ENCODE assay signal across 2 cellular contexts in the genomic region with DNA sequence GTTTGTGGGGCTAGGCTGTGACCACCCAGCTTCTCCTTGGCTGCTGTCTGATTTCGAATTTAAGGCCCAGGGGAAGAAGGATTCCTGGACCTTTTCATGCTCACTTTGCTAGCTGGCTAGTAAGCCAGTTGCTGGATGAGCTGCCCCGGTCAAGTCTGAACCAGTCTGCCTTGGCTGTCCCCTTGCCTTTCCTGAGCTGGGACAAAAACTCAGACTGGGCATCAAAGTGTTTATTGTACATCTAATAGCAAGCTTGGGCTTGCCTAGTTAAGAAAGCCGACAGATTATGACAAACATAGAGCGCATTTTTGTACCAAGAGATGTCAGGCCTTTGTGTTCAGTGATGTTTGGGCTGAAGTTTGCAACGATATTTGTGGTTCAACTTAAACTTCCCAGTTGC.
TF ChIP-seq lines count a peak whose summit lies in the region.

No MANE protein-coding gene starts in this region.

TF ChIP-seq in A549, 52 proteins besides CTCF, POLR2A, EP300 and RAD21:
- TF ChIP-seq JUN (IDR thresholded peaks at IDR 0.05) (no peak), SREBF2 (IDR thresholded peaks at IDR 0.05) (no peak), ZSCAN20 (CRISPR knock-in tag; IDR thresholded peaks at IDR 0.05) (no peak), FOSL2 (IDR thresholded peaks at IDR 0.05) (no peak), FOSL2 (CRISPR knock-in tag; IDR thresholded peaks at IDR 0.05) (no peak), PBX3 (IDR thresholded peaks at IDR 0.05) (no peak), E2F6 (IDR thresholded peaks at IDR 0.05; ENCODE audit: borderline replicate concordance, low read depth) (no peak), RNF2 (IDR thresholded peaks at IDR 0.05; ENCODE audit: borderline replicate concordance, low read depth) (no peak), JUNB (IDR thresholded peaks at IDR 0.05) (no peak), BHLHE40 (IDR thresholded peaks at IDR 0.05; ENCODE audit: low read depth, low read length) (no peak), NR3C1 (IDR thresholded peaks at IDR 0.05) (no peak), MAZ (IDR thresholded peaks at IDR 0.05; ENCODE audit: borderline replicate concordance, low read depth, low read length) (no peak), ZC3H11A (IDR thresholded peaks at IDR 0.05) (no peak), FOSB (CRISPR knock-in tag; IDR thresholded peaks at IDR 0.05) (no peak), MAFK (IDR thresholded peaks at IDR 0.05; ENCODE audit: partially characterized antibody) (no peak), HDAC2 (IDR thresholded peaks at IDR 0.05) (no peak)
- TF ChIP-seq, protein P1, sequence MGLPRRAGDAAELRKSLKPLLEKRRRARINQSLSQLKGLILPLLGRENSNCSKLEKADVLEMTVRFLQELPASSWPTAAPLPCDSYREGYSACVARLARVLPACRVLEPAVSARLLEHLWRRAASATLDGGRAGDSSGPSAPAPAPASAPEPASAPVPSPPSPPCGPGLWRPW (IDR thresholded peaks at IDR 0.05), result no peak

TF ChIP-seq in H1, 55 proteins besides CTCF, POLR2A, EP300 and RAD21:
- no peak for TF ChIP-seq ASH2L (IDR thresholded peaks at IDR 0.05; ENCODE audit: low read length)
- no peak for TF ChIP-seq EZH2 (IDR thresholded peaks at IDR 0.05; ENCODE audit: low read depth, low read length, severe bottlenecking)
- no peak for TF ChIP-seq FOSL1 (IDR thresholded peaks at IDR 0.05; ENCODE audit: insufficient read depth, low read depth, low read length)
- TF ChIP-seq NRF1 (IDR thresholded peaks at IDR 0.05; ENCODE audit: low read depth, low read length), result no peak
- TF ChIP-seq TCF12 (IDR thresholded peaks at IDR 0.05; ENCODE audit: low read depth, low read length), result no peak
- TF ChIP-seq YY1 (IDR thresholded peaks at IDR 0.05; ENCODE audit: low read depth, low read length), result no peak
- no peak for TF ChIP-seq TBP (IDR thresholded peaks at IDR 0.05; ENCODE audit: low read depth, low read length)
- no peak for TF ChIP-seq CEBPB (IDR thresholded peaks at IDR 0.05; ENCODE audit: low read depth, low read length)
- TF ChIP-seq SUZ12 (IDR thresholded peaks at IDR 0.05; ENCODE audit: low read length), result no peak
- TF ChIP-seq TEAD4 (IDR thresholded peaks at IDR 0.05; ENCODE audit: low read depth, low read length), result no peak
- TF ChIP-seq JUND (IDR thresholded peaks at IDR 0.05; ENCODE audit: low read length), result no peak
- TF ChIP-seq ATF2 (IDR thresholded peaks at IDR 0.05; ENCODE audit: low read length), result no peak
- no peak for TF ChIP-seq CHD7 (IDR thresholded peaks at IDR 0.05; ENCODE audit: insufficient replicate concordance, low read length)
- no peak for TF ChIP-seq NANOG (IDR thresholded peaks at IDR 0.05; ENCODE audit: insufficient read depth, low read depth, low read length, poor library complexity, severe bottlenecking)
TF ChIP-seq in H1: peak in this region for 0.
